ENCODE assay signal across 8 cellular contexts in genomic region chr11:63986156-63986931, GRCh38. TPM values are rescaled to one million over a fixed set of nuclear protein-coding genes. Genes with fewer than 3 reads are reported as not detected.
A peak's percentile ranks its signal among the peaks of the same experiment; 100 is the strongest.
DNase-seq lines count a peak whose midpoint lies in the region; ATAC-seq and TF ChIP-seq lines count a peak whose summit lies in the region.

A gene with protein sequence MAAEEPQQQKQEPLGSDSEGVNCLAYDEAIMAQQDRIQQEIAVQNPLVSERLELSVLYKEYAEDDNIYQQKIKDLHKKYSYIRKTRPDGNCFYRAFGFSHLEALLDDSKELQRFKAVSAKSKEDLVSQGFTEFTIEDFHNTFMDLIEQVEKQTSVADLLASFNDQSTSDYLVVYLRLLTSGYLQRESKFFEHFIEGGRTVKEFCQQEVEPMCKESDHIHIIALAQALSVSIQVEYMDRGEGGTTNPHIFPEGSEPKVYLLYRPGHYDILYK (plus strand): TSS chr11:63986438. CDS start chr11:63986457, 19 bp downstream.

- peak; percentile 83 for ATAC-seq in GM21825 (IDR thresholded peaks at IDR 0.05; ENCODE audit: unreplicated experiment)
- peak; percentile 97 for ATAC-seq in activated T-helper 17 cell treated with anti-CD3 and anti-CD28 coated beads, Interleukin-2, amount 50 U/mL, for 72 hours (replicated peaks)
- peak; percentile 86 to 92 for ATAC-seq in naive thymus-derived CD8-positive, alpha-beta T cell

- no peaks in the 10 kb centered on the region for H3K9me3 Mint-ChIP-seq in activated T-helper 17 cell treated with anti-CD3 and anti-CD28 coated beads, Interleukin-2, amount 50 U/mL, for 72 hours
- no peaks in the 10 kb centered on the region for H3K9me3 Mint-ChIP-seq in naive thymus-derived CD8-positive, alpha-beta T cell

- peaks cover 41% of the 10 kb centered on the region for H3K36me3 Mint-ChIP-seq in activated T-helper 17 cell treated with anti-CD3 and anti-CD28 coated beads, Interleukin-2, amount 50 U/mL, for 72 hours (ENCODE audit: low read depth)
- H3K36me3 Mint-ChIP-seq in naive thymus-derived CD8-positive, alpha-beta T cell, result peaks cover 0 to 33% (median 0%) of the 10 kb centered on the region in 3 donors

- POLR2A ChIA-PET in RWPE1 (lab: Yijun Ruan, JAX; ENCODE audit: low non-redundant PET), result no interaction called here
- POLR2A ChIA-PET in naive thymus-derived CD8-positive, alpha-beta T cell (lab: Charles Lee), result interaction anchor here (0.6 to 2.2 kb wide), 12 partner anchors 10 to 1434 kb away, joined by 3 to 15 read pairs (median 5); partner anchors contain the start of genes COX8A, PRDX5, RCOR2 and STIP1

- H3K4me1 Mint-ChIP-seq in activated T-helper 17 cell treated with anti-CD3 and anti-CD28 coated beads, Interleukin-2, amount 50 U/mL, for 72 hours, result peaks cover 16% of the 10 kb centered on the region
- peaks cover 19 to 41% (median 34%) of the 10 kb centered on the region in 4 donors for H3K4me1 Mint-ChIP-seq in naive thymus-derived CD8-positive, alpha-beta T cell

- peak within 1 kb of the TSS; percentile 84 for H3K4me3 ChIP-seq in fibroblast of mammary gland (ENCODE audit: control insufficient read depth, low read depth, low read length)

- H3K27me3 Mint-ChIP-seq in activated T-helper 17 cell treated with anti-CD3 and anti-CD28 coated beads, Interleukin-2, amount 50 U/mL, for 72 hours, result no peaks in the 10 kb centered on the region
- H3K27me3 Mint-ChIP-seq in naive thymus-derived CD8-positive, alpha-beta T cell, result no peaks in the 10 kb centered on the region

- H3K27ac Mint-ChIP-seq in activated T-helper 17 cell treated with anti-CD3 and anti-CD28 coated beads, Interleukin-2, amount 50 U/mL, for 72 hours, result peak within 1 kb of the TSS; percentile 99
- peak within 1 kb of the TSS; percentile 94 to 99 (median 99) for H3K27ac Mint-ChIP-seq in naive thymus-derived CD8-positive, alpha-beta T cell

- CTCF ChIA-PET in RWPE1 (lab: Yijun Ruan, JAX), result interaction anchor here (0.5 to 1.0 kb wide), 2 partner anchors 159 to 331 kb away, joined by 3 to 5 read pairs; no protein-coding TSS in a partner anchor

- no peak for TF ChIP-seq CTCF in RWPE1 (conservative IDR thresholded peaks at IDR 0.05; ENCODE audit: low read depth)
- TF ChIP-seq CTCF in fibroblast of mammary gland (conservative IDR thresholded peaks at IDR 0.05; ENCODE audit: control insufficient read depth, insufficient read depth, low read depth, low read length), result no peak

- peak within 1 kb of the TSS; percentile 94 for H3K27ac ChIP-seq in RWPE1

- peak within 1 kb of the TSS; percentile 99 for H3K4me3 Mint-ChIP-seq in activated T-helper 17 cell treated with anti-CD3 and anti-CD28 coated beads, Interleukin-2, amount 50 U/mL, for 72 hours
- peak within 1 kb of the TSS; percentile 95 to 99 (median 98) for H3K4me3 Mint-ChIP-seq in naive thymus-derived CD8-positive, alpha-beta T cell

- DNase-seq in DMS53 treated with DMSO at 0.1 percent for 48 hours (lab: John Stamatoyannopoulos, UW; ENCODE audit: unreplicated experiment), result peak; percentile 87
- DNase-seq in LHCN-M2 (ENCODE audit: low read depth), result peak; percentile 84
- peak; percentile 96 for DNase-seq in RWPE1 (ENCODE audit: low spot score)
- peak; percentile 82 for DNase-seq in fibroblast of mammary gland (ENCODE audit: low read depth)
- peak; percentile 75 to 93 (median 84) for DNase-seq in naive thymus-derived CD8-positive, alpha-beta T cell
- peak; percentile 71 to 87 (median 81) for DNase-seq in stimulated activated naive CD4-positive, alpha-beta T cell (lab: John Stamatoyannopoulos, UW)

RNA-seq across cellular contexts. Expression of the gene that starts here (rescaled TPM):
- total RNA-seq in LHCN-M2 (2014; rRNA removed), result 47.8 and 62.5 TPM in 2 replicates
- polyA plus RNA-seq in LHCN-M2 (2012), result 93.3 TPM
- total RNA-seq in activated T-helper 17 cell treated with anti-CD3 and anti-CD28 coated beads, Interleukin-2, amount 50 U/mL, for 72 hours, result 10 to 100 TPM; 59.4 to 84.2 TPM
- 10 to 100 TPM; 69.6 to 75.8 TPM for total RNA-seq in naive thymus-derived CD8-positive, alpha-beta T cell
- 100 to 1,000 TPM; 109 to 121 (median 115) TPM for polyA plus RNA-seq in naive thymus-derived CD8-positive, alpha-beta T cell

Comparison
In these comparisons a context has a peak if more than half of its experiments do, and no peak if none do; other contexts are left out.
1. Peak in every context shown above with its lines: DNase-seq, ATAC-seq, H3K4me3 ChIP-seq and H3K27ac ChIP-seq.